ENCODE assay signal across 8 cellular contexts in the genomic region with DNA sequence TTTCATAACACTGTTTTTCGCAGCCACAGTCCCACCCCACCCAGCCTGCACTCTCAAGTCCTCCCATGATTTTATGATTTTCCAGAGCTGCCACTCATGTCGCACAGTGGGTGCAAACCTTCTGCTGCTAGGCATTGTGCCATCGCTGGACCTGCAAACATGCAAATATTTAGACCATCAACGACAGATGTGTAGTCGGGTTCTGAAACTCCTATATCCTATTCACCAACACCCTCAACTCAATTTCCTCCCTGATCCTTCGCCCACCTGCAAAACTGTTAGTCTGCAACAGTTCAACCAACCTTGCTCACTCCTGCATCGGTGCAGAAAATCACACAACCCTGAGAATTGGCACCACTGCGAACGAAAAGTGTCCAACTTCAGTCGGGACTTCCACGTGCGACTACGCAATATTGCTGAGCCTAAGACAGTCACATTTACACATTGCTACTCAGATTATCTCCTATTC. TPM values are rescaled to one million over a fixed set of nuclear protein-coding genes. Genes with fewer than 3 reads are reported as not detected.
DNase-seq lines count a peak whose midpoint lies in the region; ATAC-seq, FAIRE-seq and TF ChIP-seq lines count a peak whose summit lies in the region.

No MANE protein-coding gene starts in this region.

- POLR2A ChIA-PET in CD8-positive, alpha-beta memory T cell (lab: Charles Lee): interaction anchor here (0.5 to 1.8 kb wide), 5 partner anchors 42 to 1458 kb away, joined by 3 to 13 read pairs (median 7); partner anchors contain the start of genes CYP20A1, STRADB, TMEM237 and TRAK2
- POLR2A ChIA-PET in HCT116 (lab: Charles Lee) (interaction anchor here (0.8 kb wide), 1 partner anchor 526 kb away, joined by 3 read pairs; no protein-coding TSS in a partner anchor), H1 (lab: Charles Lee; ENCODE audit: partially characterized antibody) (interaction anchor here (1.1 to 1.5 kb wide), 5 partner anchors 10 to 250 kb away, joined by 3 to 9 read pairs (median 4); no protein-coding TSS in a partner anchor)

- peaks cover 13% of the 10 kb centered on the region for H3K4me1 ChIP-seq in CD8-positive, alpha-beta memory T cell (ENCODE audit: insufficient read depth, low read length)
- H3K4me1 ChIP-seq in HCT116 (ENCODE audit: control insufficient read depth in 1 of 2, insufficient read depth in 2 of 2, low read length in 2 of 2) (peaks cover 11 to 31% of the 10 kb centered on the region in 2 experiments), H1 (replicated peaks in 1 of 4; ENCODE audit: control insufficient read depth in 3 of 4, insufficient read depth in 4 of 4, low read length in 3 of 4) (peaks cover 0 to 7% (median 3%) of the 10 kb centered on the region in 4 experiments; a peak in 4 of 7 replicates), muscle layer of colon (ENCODE audit: insufficient read depth, low read length) (peaks cover 22% of the 10 kb centered on the region)

- peak overlapping the region; percentile 94 to 100 (median 98) for H3K4me3 Mint-ChIP-seq in CD8-positive, alpha-beta memory T cell
- peak overlapping the region; percentile 96 for H3K4me3 Mint-ChIP-seq in type B pancreatic cell

- H3K23me2 ChIP-seq in H1 (ENCODE audit: low read depth, low read length): peaks cover 14% of the 10 kb centered on the region

- FAIRE-seq in H1 (lab: Jason Lieb, UNC): no peak

- H3K18ac ChIP-seq in H1 (ENCODE audit: extremely low read depth, low read length): no peak overlapping the region

- no peaks in the 10 kb centered on the region; the same call in 1 of the 2 replicates for H4K20me1 ChIP-seq in HCT116 (ENCODE audit: insufficient read depth)
- no peaks in the 10 kb centered on the region for H4K20me1 ChIP-seq in SU-DHL-6 (ENCODE audit: low read depth, low read length)
- no peaks in the 10 kb centered on the region for H4K20me1 ChIP-seq in H1 (replicated peaks in 1 of 2; ENCODE audit: control insufficient read depth in 1 of 2, insufficient read depth in 2 of 2, low read length in 2 of 2)

- peaks cover 6% of the 10 kb centered on the region; the same call in 1 of the 2 replicates for H3F3A ChIP-seq in SU-DHL-6 (ENCODE audit: insufficient read depth)

- H2AK5ac ChIP-seq in H1 (ENCODE audit: low read depth, low read length): no peak overlapping the region

- RAD21 ChIA-PET in HCT116 (lab: Charles Lee; ENCODE audit: low non-redundant PET in 1 of 2, low total read pairs in 2 of 2, uncharacterized antibody in 2 of 2, unreplicated experiment in 2 of 2): no interaction called here

- H3K4me3 ChIP-seq in CD8-positive, alpha-beta memory T cell (ENCODE audit: low read length): peak overlapping the region; percentile 89
- H3K4me3 ChIP-seq in HCT116 (replicated peaks in 1 of 2; ENCODE audit: low read depth in 1 of 2, low read length in 2 of 2) (peak overlapping the region; percentile 91 to 97), SU-DHL-6 (ENCODE audit: insufficient read depth, low read length, poor library complexity, severe bottlenecking) (peak overlapping the region; percentile 95), H1 (ENCODE audit: extremely low read depth in 1 of 4, insufficient read depth in 2 of 4, low read depth in 3 of 4, low read length in 4 of 4) (peak overlapping the region; percentile 87 to 93 (median 88)), muscle layer of colon (ENCODE audit: low read depth in 1 of 2, low read length in 2 of 2) (peak overlapping the region; percentile 95 to 96)

- ATAC-seq in HCT116: peak; percentile 3
- no peak for ATAC-seq in HG03045 (IDR thresholded peaks at IDR 0.05; ENCODE audit: unreplicated experiment)

- H3K4me2 ChIP-seq in HCT116 (ENCODE audit: low read length) (peak overlapping the region; percentile 92), SU-DHL-6 (ENCODE audit: low read depth, low read length, poor library complexity, severe bottlenecking) (peak overlapping the region; percentile 61), H1 (ENCODE audit: insufficient read depth in 1 of 2, low read depth in 2 of 2, low read length in 2 of 2) (peak overlapping the region; percentile 72 to 96)

- no peak overlapping the region for H2BK20ac ChIP-seq in H1 (ENCODE audit: low read length)

- no peak overlapping the region for H3K23ac ChIP-seq in H1 (ENCODE audit: insufficient read length)

- H3K27me3 ChIP-seq in CD8-positive, alpha-beta memory T cell (ENCODE audit: insufficient read depth, low read length, poor library complexity, severe bottlenecking): no peaks in the 10 kb centered on the region
- H3K27me3 ChIP-seq in HCT116 (ENCODE audit: insufficient read depth, low read length) (no peaks in the 10 kb centered on the region), SU-DHL-6 (ENCODE audit: low read length) (no peaks in the 10 kb centered on the region), H1 (replicated peaks in 1 of 4; ENCODE audit: control insufficient read depth in 3 of 4, extremely low read depth in 1 of 4, insufficient read depth in 3 of 4, low read length in 3 of 4) (no peaks in the 10 kb centered on the region), muscle layer of colon (ENCODE audit: control insufficient read depth in 1 of 2, insufficient read depth in 2 of 2, low read length in 2 of 2) (no peaks in the 10 kb centered on the region)

- H4K8ac ChIP-seq in H1 (ENCODE audit: extremely low read depth, insufficient read depth, low read length): peak overlapping the region; percentile 81

- H3K9ac ChIP-seq in HCT116 (ENCODE audit: low read length) (peak overlapping the region; percentile 91), SU-DHL-6 (ENCODE audit: low read length) (peak overlapping the region; percentile 59), H1 (replicated peaks in 1 of 4; ENCODE audit: extremely low read depth in 1 of 4, low read depth in 3 of 4, low read length in 3 of 4) (peak overlapping the region; percentile 70 to 78 (median 74)), muscle layer of colon (ENCODE audit: low read length) (peak overlapping the region; percentile 90)

- TF ChIP-seq RAD21 in HCT116 (IDR thresholded peaks at IDR 0.05; ENCODE audit: low read depth) (no peak), H1 (IDR thresholded peaks at IDR 0.05 in 1 of 2, conservative IDR thresholded peaks at IDR 0.05 in 1 of 2; ENCODE audit: low read depth in 2 of 2, low read length in 2 of 2) (no peak)

- H3K4ac ChIP-seq in H1 (replicated peaks; ENCODE audit: insufficient read length, low read depth, low read length): no peak overlapping the region

- peaks cover 5% of the 10 kb centered on the region in 2 donors for H3K27me3 Mint-ChIP-seq in CD8-positive, alpha-beta memory T cell
- H3K27me3 Mint-ChIP-seq in type B pancreatic cell: peaks cover 6% of the 10 kb centered on the region

- H3K27ac ChIP-seq in CD8-positive, alpha-beta memory T cell (ENCODE audit: low read depth, low read length): peak overlapping the region; percentile 97
- no peak overlapping the region; the same call in 1 of the 2 replicates for H3K27ac ChIP-seq in HCT116 (ENCODE audit: low read depth, low read length)
- H3K27ac ChIP-seq in SU-DHL-6 (ENCODE audit: low read depth, low read length): no peak overlapping the region
- H3K27ac ChIP-seq in H1 (ENCODE audit: low read depth, low read length): peak overlapping the region; percentile 78
- peak overlapping the region; percentile 89 for H3K27ac ChIP-seq in muscle layer of colon (ENCODE audit: low read depth, low read length)

- H3K4me1 Mint-ChIP-seq in CD8-positive, alpha-beta memory T cell: peaks cover 19 to 32% (median 28%) of the 10 kb centered on the region in 3 donors
- H3K4me1 Mint-ChIP-seq in type B pancreatic cell (ENCODE audit: unreplicated experiment): peaks cover 34% of the 10 kb centered on the region

- H3K56ac ChIP-seq in H1 (replicated peaks; ENCODE audit: insufficient read length, low read depth, low read length): no peak overlapping the region

- CTCF ChIA-PET in CD8-positive, alpha-beta memory T cell (lab: Charles Lee): interaction anchor here (0.9 kb wide), 1 partner anchor 331 kb away, joined by 3 read pairs; the partner anchor contains the start of gene TRAK2
- CTCF ChIA-PET in HCT116 (lab: Charles Lee): interaction anchor here (1.0 to 1.5 kb wide), 2 partner anchors 14 to 549 kb away, joined by 5 read pairs; no protein-coding TSS in a partner anchor
- CTCF ChIA-PET in H1 (lab: Charles Lee; ENCODE audit: partially characterized antibody): no interaction called here

- intact Hi-C loops in HCT116 (cut with micrococcal nuclease): loop anchor here (1.0 kb wide), 1 partner anchor 16 kb away; no protein-coding TSS in a partner anchor

- no peak for TF ChIP-seq EP300 in H1 (IDR thresholded peaks at IDR 0.05; ENCODE audit: borderline replicate concordance in 1 of 2, low read depth in 2 of 2, low read length in 2 of 2)

- no TSS peak for BruUV-seq in HCT116 (replicated peaks; lab: Mats Ljungman, UMichigan)

- no peaks in the 10 kb centered on the region for H3K9me3 Mint-ChIP-seq in CD8-positive, alpha-beta memory T cell
- no peaks in the 10 kb centered on the region for H3K9me3 Mint-ChIP-seq in type B pancreatic cell

- no peaks in the 10 kb centered on the region for H3K9me2 ChIP-seq in HCT116 (ENCODE audit: insufficient read depth)
- H3K9me2 ChIP-seq in SU-DHL-6 (replicated peaks; ENCODE audit: insufficient read depth, low read length): no peaks in the 10 kb centered on the region

- no peaks in the 10 kb centered on the region for H3K9me3 ChIP-seq in CD8-positive, alpha-beta memory T cell (ENCODE audit: low read length)
- no peaks in the 10 kb centered on the region for H3K9me3 ChIP-seq in HCT116 (ENCODE audit: control insufficient read depth in 1 of 2, insufficient read depth in 1 of 2, low read depth in 1 of 2, low read length in 2 of 2)
- H3K9me3 ChIP-seq in SU-DHL-6 (ENCODE audit: insufficient read depth, low read length): no peaks in the 10 kb centered on the region
- H3K9me3 ChIP-seq in H1 (ENCODE audit: insufficient read depth in 2 of 2, low read depth in 1 of 2, low read length in 1 of 2): no peaks in the 10 kb centered on the region
- no peaks in the 10 kb centered on the region for H3K9me3 ChIP-seq in muscle layer of colon (ENCODE audit: low read length)

- peaks cover 40% of the 10 kb centered on the region for H3K79me2 ChIP-seq in HCT116 (ENCODE audit: insufficient read depth, low read length)
- no peaks in the 10 kb centered on the region for H3K79me2 ChIP-seq in SU-DHL-6 (ENCODE audit: insufficient read depth, low read length)
- H3K79me2 ChIP-seq in H1 (ENCODE audit: control insufficient read depth in 1 of 2, insufficient read depth in 2 of 2, low read length in 2 of 2): peaks cover 0 to 36% of the 10 kb centered on the region in 2 experiments; a peak in 3 of 4 replicates

- H3K27ac Mint-ChIP-seq in CD8-positive, alpha-beta memory T cell: peak overlapping the region; percentile 94 to 100 (median 99)
- peak overlapping the region; percentile 95 for H3K27ac Mint-ChIP-seq in type B pancreatic cell

- no peaks in the 10 kb centered on the region; the same call in 1 of the 2 replicates for H3K79me1 ChIP-seq in H1 (ENCODE audit: low read depth, low read length)

- H2BK5ac ChIP-seq in H1 (ENCODE audit: low read depth, low read length): peak overlapping the region; percentile 90; the same call in 1 of the 2 replicates

- no peak overlapping the region for H2BK120ac ChIP-seq in H1 (replicated peaks; ENCODE audit: low read depth, low read length)

- peaks cover 0 to 12% (median 0%) of the 10 kb centered on the region in 3 donors for H3K36me3 Mint-ChIP-seq in CD8-positive, alpha-beta memory T cell
- no peaks in the 10 kb centered on the region for H3K36me3 Mint-ChIP-seq in type B pancreatic cell

- no peak overlapping the region for H3K14ac ChIP-seq in H1 (ENCODE audit: insufficient read length)

- H2BK15ac ChIP-seq in H1 (ENCODE audit: low read length): no peak overlapping the region

- TF ChIP-seq POLR2A in HCT116 (IDR thresholded peaks at IDR 0.05; ENCODE audit: borderline replicate concordance, extremely low read depth, insufficient read depth, insufficient read length) (no peak), H1 (IDR thresholded peaks at IDR 0.05; ENCODE audit: control extremely low read depth in 1 of 2, low read depth in 2 of 2, low read length in 2 of 2) (no peak)

- DNase-seq in CD8-positive, alpha-beta memory T cell: peak in 2 of 5 donors; percentile 2 to 8
- DNase-seq in HCT116 (ENCODE audit: low read depth, low spot score): no peak
- DNase-seq in H1 (ENCODE audit: low read depth in 1 of 2, low spot score in 2 of 2): peak in 1 of 2 experiments; percentile 50
- DNase-seq in type B pancreatic cell (ENCODE audit: extremely low spot score, unreplicated experiment): no peak
- no peak for DNase-seq in LoVo (ENCODE audit: low spot score)

- peak overlapping the region; percentile 47 for H2AFZ ChIP-seq in HCT116 (ENCODE audit: low read depth, low read length, poor library complexity, severe bottlenecking)
- peak overlapping the region; percentile 98 for H2AFZ ChIP-seq in SU-DHL-6 (ENCODE audit: low read depth, low read length, severe bottlenecking)
- peak overlapping the region; percentile 99 for H2AFZ ChIP-seq in H1 (ENCODE audit: low read length)

- peak overlapping the region; percentile 44 for H4K5ac ChIP-seq in H1 (ENCODE audit: insufficient read length, low read depth, low read length)

- no peaks in the 10 kb centered on the region for H3K36me3 ChIP-seq in CD8-positive, alpha-beta memory T cell (ENCODE audit: insufficient read depth, low read length)
- H3K36me3 ChIP-seq in HCT116 (ENCODE audit: control insufficient read depth in 1 of 2, insufficient read depth in 2 of 2, low read length in 2 of 2) (no peaks in the 10 kb centered on the region), SU-DHL-6 (ENCODE audit: low read length) (no peaks in the 10 kb centered on the region), H1 (ENCODE audit: control insufficient read depth in 2 of 4, insufficient read depth in 4 of 4, low read length in 3 of 4) (no peaks in the 10 kb centered on the region), muscle layer of colon (ENCODE audit: insufficient read depth, low read length) (no peaks in the 10 kb centered on the region)

- peak overlapping the region; percentile 0; the same call in 1 of the 2 replicates for H2BK12ac ChIP-seq in H1 (ENCODE audit: low read depth, low read length)

- 21% methylated on average over 13 of the region's 13 CpGs; no CpG with 5 or more reads in 1 of the 2 experiments for WGBS in H1 (ENCODE audit: extremely low coverage in 1 of 2, insufficient coverage in 1 of 2, insufficient read length in 1 of 2, insufficient replicate concordance in 2 of 2, low coverage in 1 of 2, low lambda C conversion rate in 2 of 2, missing lambda C conversion rate in 1 of 2), 2 experiments

- H4K91ac ChIP-seq in H1 (replicated peaks; ENCODE audit: insufficient read length, low read length): peak overlapping the region; percentile 58

- no peak for TF ChIP-seq CTCF in HCT116 (IDR thresholded peaks at IDR 0.05 in 2 of 3, conservative IDR thresholded peaks at IDR 0.05 in 1 of 3; ENCODE audit: borderline replicate concordance in 1 of 3, insufficient read depth in 1 of 3, low read depth in 2 of 3, low read length in 2 of 3)
- no peak for TF ChIP-seq CTCF in SU-DHL-6 (IDR thresholded peaks at IDR 0.05; ENCODE audit: insufficient read depth, low read length, poor library complexity, severe bottlenecking)
- TF ChIP-seq CTCF in H1 (IDR thresholded peaks at IDR 0.05; ENCODE audit: control extremely low read depth in 1 of 3, insufficient read depth in 1 of 3, low read depth in 1 of 3, low read length in 3 of 3): no peak
- TF ChIP-seq CTCF in type B pancreatic cell (conservative IDR thresholded peaks at IDR 0.05): no peak

RNA-seq across cellular contexts. Expression of gene ALS2, which starts 0.9 kb away (rescaled TPM):
- 10 to 100 TPM; 16.9 to 18.0 TPM for total RNA-seq in CD8-positive, alpha-beta memory T cell
- polyA plus RNA-seq in CD8-positive, alpha-beta memory T cell: 4.1 TPM
- 28.1 TPM for total RNA-seq in HCT116 (2021; ENCODE audit: unreplicated experiment)
- polyA plus RNA-seq in HCT116 (2012): 7.7 and 9.3 TPM in 2 replicates
- 34.5 and 36.4 TPM in 2 replicates for total RNA-seq in H1 (2021; fragmentation: NEBNext Ultra II Directional; extraction: Animal tissue kit (Norgen Biotek cat#: 25700))
- 10.1 and 12.1 TPM in 2 replicates for polyA plus RNA-seq in H1 (2011; rRNA removed)
- 15.2 TPM for polyA plus RNA-seq in H1 (2011; cell fraction: cytosol; rRNA removed)
- polyA plus RNA-seq in H1 (2011; cell fraction: nucleus; rRNA removed): 12.7 TPM
- polyA plus RNA-seq in H1 (2012, experiment 1 of 2): 13.8 to 22.8 TPM (median 17.2 TPM) in 4 replicates
- polyA plus RNA-seq in H1 (2012, experiment 2 of 2): 1.4 TPM
- polyA plus RNA-seq in H1 (2013, experiment 1 of 2): 19.2 TPM
- polyA plus RNA-seq in H1 (2013, experiment 2 of 2): 16.2 TPM
- polyA minus RNA-seq in H1 (2011; rRNA and poly(A)+ RNA removed): 45.3 and 62.8 TPM in 2 replicates
- 18.1 TPM for polyA minus RNA-seq in H1 (2011; cell fraction: cytosol; rRNA and poly(A)+ RNA removed)
- 31.0 TPM for polyA minus RNA-seq in H1 (2011; cell fraction: nucleus; rRNA and poly(A)+ RNA removed)
- 32.7 and 36.4 TPM in 2 replicates for total RNA-seq in type B pancreatic cell (ENCODE audit: low replicate concordance)

RNA-seq across cellular contexts. Expression of gene CDK15, which starts 24.7 kb away (rescaled TPM):
- not detected for total RNA-seq in CD8-positive, alpha-beta memory T cell
- polyA plus RNA-seq in CD8-positive, alpha-beta memory T cell: not detected
- not detected for total RNA-seq in HCT116 (2021; ENCODE audit: unreplicated experiment)
- polyA plus RNA-seq in HCT116 (2012): not detected in 2 replicates
- total RNA-seq in H1 (2021; fragmentation: NEBNext Ultra II Directional; extraction: Animal tissue kit (Norgen Biotek cat#: 25700)): not detected in 2 replicates
- polyA plus RNA-seq in H1 (2011; rRNA removed): 0.03 TPM in 1 of 2 replicates, not detected in the other
- not detected for polyA plus RNA-seq in H1 (2011; cell fraction: cytosol; rRNA removed)
- polyA plus RNA-seq in H1 (2011; cell fraction: nucleus; rRNA removed): 0.10 TPM
- 0.09 TPM in 1 of 4 replicates, not detected in the others for polyA plus RNA-seq in H1 (2012, experiment 1 of 2)
- polyA plus RNA-seq in H1 (2012, experiment 2 of 2): not detected
- polyA plus RNA-seq in H1 (2013, experiment 1 of 2): 0.04 TPM
- polyA plus RNA-seq in H1 (2013, experiment 2 of 2): 0.02 TPM
- polyA minus RNA-seq in H1 (2011; rRNA and poly(A)+ RNA removed): 0.38 TPM in 1 of 2 replicates, not detected in the other
- polyA minus RNA-seq in H1 (2011; cell fraction: cytosol; rRNA and poly(A)+ RNA removed): not detected
- polyA minus RNA-seq in H1 (2011; cell fraction: nucleus; rRNA and poly(A)+ RNA removed): not detected
- 1.8 TPM in 1 of 2 replicates, not detected in the other for total RNA-seq in type B pancreatic cell (ENCODE audit: low replicate concordance)

Comparison
In these comparisons a context has a peak if more than half of its experiments do, and no peak if none do; other contexts are left out.
1. H3K27ac ChIP-seq: peak in CD8-positive, alpha-beta memory T cell (single experiment), H1 (single experiment) and muscle layer of colon (single experiment); none in HCT116 (single experiment) and SU-DHL-6 (single experiment).
2. H2AFZ ChIP-seq: peak in every context shown above with its lines; median percentile 99 in H1; 98 in SU-DHL-6; 47 in HCT116.
3. Peak in every context shown above with its lines, with median percentiles within 50 percentile points of each other: H3K4me3 ChIP-seq, H3K4me2 ChIP-seq and H3K9ac ChIP-seq.